3 cellular contexts compared by ENCODE assay signal in genomic region chr19:12921083-12921482, GRCh38. TPM values are rescaled to one million over a fixed set of nuclear protein-coding genes. Genes with fewer than 3 reads are reported as not detected.
"Had no signal": no experiment of that assay in that cellular context is flagged by ENCODE, and none has a peak within 500 bp of the region (broad histone marks: within the 10 kb centered on the region; RNA-seq: fewer than 3 reads in every experiment).

No MANE protein-coding gene starts in this region.

RNA-seq across cellular contexts. Expression of gene SYCE2, which starts 2.0 kb away (rescaled TPM):
- total RNA-seq: fibroblast of lung, left cardiac atrium had no signal
- polyA plus RNA-seq: hepatocyte had no signal
